18 cellular contexts compared by ENCODE assay signal in genomic region chr9:135522931-135523330, GRCh38. TPM values are rescaled to one million over a fixed set of nuclear protein-coding genes. Genes with fewer than 3 reads are reported as not detected.
"Had no signal": no experiment of that assay in that cellular context is flagged by ENCODE, and none has a peak within 500 bp of the region (broad histone marks: within the 10 kb centered on the region; RNA-seq: fewer than 3 reads in every experiment).

No MANE protein-coding gene starts in this region.

- H3K4me3 ChIP-seq: hepatocyte, lung, psoas muscle, right lobe of liver, testis, uterus had no signal

- H3K4me1 ChIP-seq: psoas muscle, right lobe of liver, testis, uterus had no signal

- H3K4me2 ChIP-seq: hepatocyte had no signal

- H2AFZ ChIP-seq: hepatocyte had no signal

- H3K4me3 Mint-ChIP-seq: activated CD8-positive, alpha-beta T cell treated with anti-CD3 and anti-CD28 coated beads, Interleukin-2, amount 10 ng/mL, durations not matched to agents 7 days and 5 days; brain; central memory CD8-positive, alpha-beta T cell; dendritic cell treated with granulocyte-macrophage colony-stimulating factor and Interleukin-4, amounts not matched to agents 40 ng/mL and 50 ng/mL, for 4 days; naive B cell had no signal

- H3K27ac ChIP-seq: hepatocyte, psoas muscle, right lobe of liver, testis, uterus had no signal

- H3K36me3 ChIP-seq: right lobe of liver, uterus had no signal

- H3K79me2 ChIP-seq: hepatocyte had no signal

- H3K4me1 Mint-ChIP-seq: brain; central memory CD8-positive, alpha-beta T cell; naive B cell had no signal

- H3K27me3 ChIP-seq: hepatocyte, right lobe of liver, testis, uterus had no signal

- DNase-seq: activated CD8-positive, alpha-beta T cell treated with anti-CD3 and anti-CD28 coated beads, Interleukin-2, amount 10 ng/mL, durations not matched to agents 7 days and 5 days; amniotic stem cell; erythroblast; naive B cell; nucleus accumbens; psoas muscle; right lobe of liver; stimulated activated CD4-positive, alpha-beta T cell treated with anti-CD3 and anti-CD28 coated beads, Interleukin-12 subunit alpha, Interleukin-12 subunit beta, amount 100 ng/mL, for 4 hours; stimulated activated naive CD8-positive, alpha-beta T cell treated with anti-CD3 and anti-CD28 coated beads, Interleukin-15, Interleukin-2, amounts not matched to agents 100 U/mL and 50 U/mL, for 24 hours; T-helper 9 cell; testis; uterus had no signal

- H3K9me3 Mint-ChIP-seq: activated naive CD4-positive, alpha-beta T cell treated with anti-CD3 and anti-CD28 coated beads, Interleukin-2, amount 50 U/mL, for 72 hours; brain; central memory CD8-positive, alpha-beta T cell; dendritic cell treated with granulocyte-macrophage colony-stimulating factor and Interleukin-4, amounts not matched to agents 40 ng/mL and 50 ng/mL, for 4 days; naive B cell had no signal

- H3K9me3 ChIP-seq: psoas muscle, right lobe of liver, testis, uterus had no signal

- H3K36me3 Mint-ChIP-seq: activated naive CD4-positive, alpha-beta T cell treated with anti-CD3 and anti-CD28 coated beads, Interleukin-2, amount 50 U/mL, for 72 hours; brain; naive B cell had no signal

- H3K27ac Mint-ChIP-seq: activated CD8-positive, alpha-beta T cell treated with anti-CD3 and anti-CD28 coated beads, Interleukin-2, amount 10 ng/mL, durations not matched to agents 7 days and 5 days; activated naive CD4-positive, alpha-beta T cell treated with anti-CD3 and anti-CD28 coated beads, Interleukin-2, amount 50 U/mL, for 72 hours; brain; dendritic cell treated with granulocyte-macrophage colony-stimulating factor and Interleukin-4, amounts not matched to agents 40 ng/mL and 50 ng/mL, for 4 days; naive B cell had no signal

- ATAC-seq: activated CD8-positive, alpha-beta T cell treated with anti-CD3 and anti-CD28 coated beads, Interleukin-2, amount 10 ng/mL, durations not matched to agents 7 days and 5 days; activated naive CD4-positive, alpha-beta T cell treated with anti-CD3 and anti-CD28 coated beads, Interleukin-2, amount 50 U/mL, for 72 hours; psoas muscle; right lobe of liver; stimulated activated naive CD8-positive, alpha-beta T cell treated with anti-CD3 and anti-CD28 coated beads, Interleukin-15, Interleukin-2, amounts not matched to agents 100 U/mL and 50 U/mL, for 24 hours had no signal

RNA-seq across cellular contexts. Expression of gene LCN1, which starts 1.7 kb away (rescaled TPM):
- total RNA-seq: activated CD8-positive, alpha-beta T cell treated with anti-CD3 and anti-CD28 coated beads, Interleukin-2, amount 10 ng/mL, durations not matched to agents 7 days and 5 days; activated naive CD4-positive, alpha-beta T cell treated with anti-CD3 and anti-CD28 coated beads, Interleukin-2, amount 50 U/mL, for 72 hours; hepatocyte; lung; right lobe of liver; testis had no signal
- polyA plus RNA-seq: hepatocyte, lung, psoas muscle had no signal

RNA-seq across cellular contexts. Expression of gene OBP2A, which starts 23.0 kb away (rescaled TPM):
- total RNA-seq: activated CD8-positive, alpha-beta T cell treated with anti-CD3 and anti-CD28 coated beads, Interleukin-2, amount 10 ng/mL, durations not matched to agents 7 days and 5 days; activated naive CD4-positive, alpha-beta T cell treated with anti-CD3 and anti-CD28 coated beads, Interleukin-2, amount 50 U/mL, for 72 hours; hepatocyte; lung; psoas muscle; right lobe of liver; uterus had no signal
- polyA plus RNA-seq: hepatocyte, psoas muscle had no signal

RNA-seq across cellular contexts. Expression of gene PAEP, which starts 38.6 kb away (rescaled TPM):
- total RNA-seq: activated CD8-positive, alpha-beta T cell treated with anti-CD3 and anti-CD28 coated beads, Interleukin-2, amount 10 ng/mL, durations not matched to agents 7 days and 5 days; activated naive CD4-positive, alpha-beta T cell treated with anti-CD3 and anti-CD28 coated beads, Interleukin-2, amount 50 U/mL, for 72 hours; hepatocyte; psoas muscle; right lobe of liver; testis; uterus had no signal
- polyA plus RNA-seq: hepatocyte, psoas muscle had no signal

RNA-seq across cellular contexts. Expression of gene PPP1R26, which starts 43.3 kb away (rescaled TPM):
- total RNA-seq: activated CD8-positive, alpha-beta T cell treated with anti-CD3 and anti-CD28 coated beads, Interleukin-2, amount 10 ng/mL, durations not matched to agents 7 days and 5 days had no signal
